Comparison of ENCODE assay signal across 1 cellular context in genomic region chr2:19348692-19349091, GRCh38.
TF ChIP-seq lines count a peak whose summit lies in the region.

No MANE protein-coding gene starts in this region.

TF ChIP-seq in GM23338, 12 proteins besides CTCF, POLR2A, EP300 and RAD21 (continued from another document):
- TF ChIP-seq ZNF462 (CRISPR knock-in tag; IDR thresholded peaks at IDR 0.05) (no peak), REST (IDR thresholded peaks at IDR 0.05; ENCODE audit: unreplicated experiment) (no peak), JUNB (IDR thresholded peaks at IDR 0.05; ENCODE audit: unreplicated experiment) (no peak)
